In genomic region chrX:18887177-18887820, GRCh38 we compare ENCODE assay signal across 9 cellular contexts.
DNase-seq lines count a peak whose midpoint lies in the region; ATAC-seq and TF ChIP-seq lines count a peak whose summit lies in the region.
"Had no signal": no experiment of that assay in that cellular context is flagged by ENCODE, and none has a peak within 500 bp of the region (broad histone marks: within the 10 kb centered on the region; RNA-seq: fewer than 3 reads in every experiment).

No MANE protein-coding gene starts in this region.

- DNase-seq in Calu3 (no peak), heart right ventricle (peak; percentile 52 to 59), posterior vena cava (ENCODE audit: low spot score) (peak; percentile 79), NCI-H2171 (lab: John Stamatoyannopoulos, UW) (no peak)
- no peak for DNase-seq in effector CD4-positive, alpha-beta T cell
- DNase-seq in stimulated activated CD4-positive, alpha-beta T cell treated with anti-CD3 and anti-CD28 coated beads, Interleukin-2, amount 100 ng/mL, for 24 hours, result no peak

- intact Hi-C loops in Calu3 (cut with micrococcal nuclease; ENCODE audit: unreplicated experiment) (loop anchor here (2.0 to 5.0 kb wide), 3 partner anchors 270 to 496 kb away; no protein-coding TSS in a partner anchor), heart right ventricle (cut with DNase I) (loop anchor here in 5 of 10 donors (2.0 to 10.0 kb wide), 4 partner anchors 95 to 215 kb away; partner anchors contain the start of genes RS1 (in 4 of the 5) and PHKA2 (in 1 of the 5)), posterior vena cava (cut with DNase I) (no loop called here)

- H3K27me3 Mint-ChIP-seq in Calu3 (ENCODE audit: unreplicated experiment), result no peaks in the 10 kb centered on the region

- H3K27ac ChIP-seq in VCaP (peak overlapping the region; percentile 67), heart right ventricle (peak overlapping the region; percentile 81 to 91 (median 88))
- H3K27ac ChIP-seq: HL-60 had no signal

- H3K9me3 Mint-ChIP-seq in Calu3 (ENCODE audit: low read depth, unreplicated experiment), result no peaks in the 10 kb centered on the region

- TF ChIP-seq CTCF in Calu3 (IDR thresholded peaks at IDR 0.05; ENCODE audit: unreplicated experiment) (no peak), VCaP (conservative IDR thresholded peaks at IDR 0.05) (no peak), heart right ventricle (IDR thresholded peaks at IDR 0.05) (no peak)

- CTCF ChIA-PET in Calu3 (lab: Charles Lee), result interaction anchor here (0.9 to 1.6 kb wide), 3 partner anchors 14 to 492 kb away, joined by 3 to 11 read pairs (median 3); no protein-coding TSS in a partner anchor

- BruUV-seq in Calu3 (replicated peaks; lab: Mats Ljungman, UMichigan), result no TSS peak

- H3K4me1 ChIP-seq in heart right ventricle, result peaks cover 0 to 29% (median 24%) of the 10 kb centered on the region in 9 donors

- no peak overlapping the region for H3K27ac Mint-ChIP-seq in Calu3 (ENCODE audit: unreplicated experiment)

- peak overlapping the region; percentile 76 for H3K4me3 Mint-ChIP-seq in Calu3 (ENCODE audit: low read depth, unreplicated experiment)

- H3K4me1 Mint-ChIP-seq in Calu3 (ENCODE audit: low read depth, unreplicated experiment), result peaks cover 27% of the 10 kb centered on the region

- peak overlapping the region in 8 of 10 donors; percentile 20 to 55 (median 48) for H3K4me3 ChIP-seq in heart right ventricle

- ATAC-seq in heart right ventricle (peak; percentile 44 to 67 (median 56)), HG02840 (IDR thresholded peaks at IDR 0.05; ENCODE audit: low FRiP score, unreplicated experiment) (no peak)

- 8 to 16% methylated on average over 22 to 25 of the region's 25 CpGs for WGBS in heart right ventricle, 2 donors

- peaks cover 26% of the 10 kb centered on the region for H3K36me3 Mint-ChIP-seq in Calu3 (ENCODE audit: insufficient read depth, unreplicated experiment)

- H3K9me3 ChIP-seq in heart right ventricle, result no peaks in the 10 kb centered on the region

- no peaks in the 10 kb centered on the region for H3K27me3 ChIP-seq in heart right ventricle

- no peaks in the 10 kb centered on the region for H3K36me3 ChIP-seq in heart right ventricle

Comparison
In these comparisons a context has a peak if more than half of its experiments do, and no peak if none do; other contexts are left out.
1. DNase-seq: peak in heart right ventricle (2 of 2) and posterior vena cava (single experiment); none in Calu3 (single experiment), NCI-H2171 (single experiment), effector CD4-positive, alpha-beta T cell (single experiment) and stimulated activated CD4-positive, alpha-beta T cell treated with anti-CD3 and anti-CD28 coated beads, Interleukin-2, amount 100 ng/mL, for 24 hours (0 of 2).